Comparison of ENCODE assay signal across 8 cellular contexts in the genomic region with DNA sequence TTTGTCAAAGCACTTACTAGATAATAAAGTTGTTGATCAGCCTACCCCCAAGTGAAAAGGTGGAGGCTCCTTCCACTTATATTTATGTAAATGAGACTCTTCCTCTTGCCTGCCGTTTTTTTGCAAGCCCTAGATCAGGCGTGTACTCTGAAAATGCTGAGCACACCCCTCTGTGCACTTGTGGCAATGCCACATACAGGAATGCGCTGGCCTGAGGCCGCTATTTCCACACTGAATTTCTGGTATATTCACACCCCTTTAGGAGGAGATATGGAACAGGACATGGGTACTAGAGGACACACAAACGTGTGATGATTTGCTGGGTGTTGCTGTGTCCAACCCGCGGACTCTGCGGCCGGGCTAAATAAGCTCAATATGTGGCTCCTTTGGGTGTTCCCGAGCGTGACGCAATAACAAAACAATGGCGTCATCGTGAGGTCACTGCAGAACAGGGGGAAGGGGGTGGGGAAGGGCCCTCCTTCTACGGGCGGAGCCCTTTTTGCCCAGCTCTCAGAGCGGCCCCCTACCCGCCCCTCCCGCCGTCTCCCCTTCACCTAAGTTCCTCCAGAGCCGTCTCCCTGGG. TPM values are rescaled to one million over a fixed set of nuclear protein-coding genes. Genes with fewer than 3 reads are reported as not detected.
DNase-seq lines count a peak whose midpoint lies in the region; ATAC-seq, FAIRE-seq and TF ChIP-seq lines count a peak whose summit lies in the region.

No MANE protein-coding gene starts in this region.

- peaks cover 51% of the 10 kb centered on the region for H3K4me1 ChIP-seq in CD8-positive, alpha-beta memory T cell (ENCODE audit: insufficient read depth, low read length)
- H3K4me1 ChIP-seq in left lung = peaks cover 0 to 45% of the 10 kb centered on the region in 2 donors

- H3K9me3 Mint-ChIP-seq in CD8-positive, alpha-beta memory T cell = no peaks in the 10 kb centered on the region

- intact Hi-C loops in left lung (cut with DNase I) = no loop called here

- H3K9me3 ChIP-seq in CD8-positive, alpha-beta memory T cell (ENCODE audit: low read length) = no peaks in the 10 kb centered on the region
- H3K9me3 ChIP-seq in left lung = no peaks in the 10 kb centered on the region

- peak in 3 of 5 donors; percentile 51 to 86 (median 66) for DNase-seq in CD8-positive, alpha-beta memory T cell
- DNase-seq in T-helper 9 cell = peak; percentile 59
- DNase-seq in bronchial epithelial cell (ENCODE audit: low read depth) = no peak
- DNase-seq in left lung = peak in 1 of 2 donors; percentile 73
- DNase-seq in stimulated activated CD4-positive, alpha-beta T cell treated with anti-CD3 and anti-CD28 coated beads, TNF-alpha, amount 100 ng/mL, for 4 hours (ENCODE audit: low read depth in 3 of 3) = peak in 2 of 3 experiments; percentile 53 to 59
- no peak for DNase-seq in HTR-8/SVneo (ENCODE audit: insufficient read length, low spot score)

- H3K36me3 ChIP-seq in CD8-positive, alpha-beta memory T cell (ENCODE audit: insufficient read depth, low read length) = peaks cover 20% of the 10 kb centered on the region
- peaks cover 4% of the 10 kb centered on the region for H3K36me3 ChIP-seq in bronchial epithelial cell (ENCODE audit: control insufficient read depth, insufficient read depth, low read length)
- H3K36me3 ChIP-seq in left lung = peaks cover 0 to 33% of the 10 kb centered on the region in 2 donors

- CTCF ChIA-PET in CD8-positive, alpha-beta memory T cell (lab: Charles Lee) = interaction anchor here (0.7 to 3.6 kb wide), 8 partner anchors 9 to 264 kb away, joined by 3 to 24 read pairs (median 4); a partner anchor contains a TSS

- POLR2A ChIA-PET in CD8-positive, alpha-beta memory T cell (lab: Charles Lee) = interaction anchor here (0.6 to 1.5 kb wide), 6 partner anchors 12 to 28 kb away, joined by 3 to 7 read pairs (median 4); a partner anchor contains a TSS

- FAIRE-seq in bronchial epithelial cell (lab: Jason Lieb, UNC) = no peak
- FAIRE-seq in HTR-8/SVneo (lab: Jason Lieb, UNC) = no peak

- no peaks in the 10 kb centered on the region for H3K27me3 ChIP-seq in CD8-positive, alpha-beta memory T cell (ENCODE audit: insufficient read depth, low read length, poor library complexity, severe bottlenecking)
- H3K27me3 ChIP-seq in bronchial epithelial cell (ENCODE audit: control insufficient read depth, insufficient read depth, low read length) (peaks cover 9% of the 10 kb centered on the region), left lung (peaks cover 7 to 24% of the 10 kb centered on the region in 2 donors)

- peaks cover 0 to 5% of the 10 kb centered on the region in 2 donors for H3K27me3 Mint-ChIP-seq in CD8-positive, alpha-beta memory T cell

- H3K4me3 Mint-ChIP-seq in CD8-positive, alpha-beta memory T cell = peak overlapping the region; percentile 85 to 96 (median 90)

- peak overlapping the region; percentile 89 for H3K27ac ChIP-seq in CD8-positive, alpha-beta memory T cell (ENCODE audit: low read depth, low read length)
- H3K27ac ChIP-seq in left lung = peak overlapping the region; percentile 91 to 92

- peak overlapping the region; percentile 74 for H3K4me3 ChIP-seq in CD8-positive, alpha-beta memory T cell (ENCODE audit: low read length)
- H3K4me3 ChIP-seq in bronchial epithelial cell (ENCODE audit: low read depth, low read length) (peak overlapping the region; percentile 73), left lung (peak overlapping the region; percentile 63 to 65)

- H3K27ac Mint-ChIP-seq in CD8-positive, alpha-beta memory T cell = peak overlapping the region; percentile 84 to 99 (median 97)

- peaks cover 51 to 67% (median 57%) of the 10 kb centered on the region in 3 donors for H3K4me1 Mint-ChIP-seq in CD8-positive, alpha-beta memory T cell

- TF ChIP-seq CTCF in bronchial epithelial cell (IDR thresholded peaks at IDR 0.05; ENCODE audit: insufficient read depth, low read length, severe bottlenecking) = no peak
- TF ChIP-seq CTCF in left lung (IDR thresholded peaks at IDR 0.05) = no peak

- H3K36me3 Mint-ChIP-seq in CD8-positive, alpha-beta memory T cell = peaks cover 2 to 50% (median 10%) of the 10 kb centered on the region in 3 donors

- ATAC-seq in GM19372 (IDR thresholded peaks at IDR 0.05; ENCODE audit: low read depth, unreplicated experiment) (peak; percentile 37), HG03432 (IDR thresholded peaks at IDR 0.05; ENCODE audit: unreplicated experiment) (peak; percentile 44), left lung (peak; percentile 69)

RNA-seq across cellular contexts. Expression of a gene that starts 0.6 kb away (rescaled TPM):
- 10 to 100 TPM; 12.0 to 13.0 TPM for total RNA-seq in CD8-positive, alpha-beta memory T cell
- 46.9 TPM for polyA plus RNA-seq in CD8-positive, alpha-beta memory T cell
- total RNA-seq in bronchial epithelial cell = 100 and 109 TPM in 2 replicates
- 10 to 100 TPM; 33.5 to 40.0 TPM for total RNA-seq in left lung

RNA-seq across cellular contexts. Expression of a gene that starts 5.7 kb away (rescaled TPM):
- total RNA-seq in CD8-positive, alpha-beta memory T cell = 10 to 100 TPM; 29.9 to 31.7 TPM
- polyA plus RNA-seq in CD8-positive, alpha-beta memory T cell = 6.4 TPM
- total RNA-seq in bronchial epithelial cell (under 0.01 TPM in 2 replicates), left lung (1 to 10 TPM; 1.9 to 5.8 TPM)

RNA-seq across cellular contexts. Expression of a gene that starts 7.8 kb away (rescaled TPM):
- 100 to 1,000 TPM; 268 to 304 TPM for total RNA-seq in CD8-positive, alpha-beta memory T cell
- polyA plus RNA-seq in CD8-positive, alpha-beta memory T cell = 76.0 TPM
- total RNA-seq in bronchial epithelial cell = 61.3 and 113 TPM in 2 replicates
- total RNA-seq in left lung = 100 to 1,000 TPM in 1 of 2 donors, 10 to 100 TPM in 1; 80.1 to 130 TPM

RNA-seq across cellular contexts. Expression of a gene that starts 10.6 kb away (rescaled TPM):
- total RNA-seq in CD8-positive, alpha-beta memory T cell = 10 to 100 TPM; 26.3 to 27.2 TPM
- 5.7 TPM for polyA plus RNA-seq in CD8-positive, alpha-beta memory T cell
- total RNA-seq in bronchial epithelial cell (6.3 and 8.1 TPM in 2 replicates), left lung (10 to 100 TPM; 17.4 to 22.4 TPM)

RNA-seq across cellular contexts. Expression of a gene that starts 22.6 kb away (rescaled TPM):
- 1 to 10 TPM; 7.2 to 7.4 TPM for total RNA-seq in CD8-positive, alpha-beta memory T cell
- 0.52 TPM for polyA plus RNA-seq in CD8-positive, alpha-beta memory T cell
- 0.77 and 3.9 TPM in 2 replicates for total RNA-seq in bronchial epithelial cell
- 1 to 10 TPM; 1.5 to 4.7 TPM for total RNA-seq in left lung

Comparison
In these comparisons a context has a peak if more than half of its experiments do, and no peak if none do; other contexts are left out.
1. DNase-seq: peak in CD8-positive, alpha-beta memory T cell (3 of 5), T-helper 9 cell (single experiment) and stimulated activated CD4-positive, alpha-beta T cell treated with anti-CD3 and anti-CD28 coated beads, TNF-alpha, amount 100 ng/mL, for 4 hours (2 of 3); none in bronchial epithelial cell (single experiment) and HTR-8/SVneo (single experiment).
2. RNA of a gene that starts 5.7 kb away (total RNA-seq): 29.9 to 31.7 TPM in CD8-positive, alpha-beta memory T cell; 1.9 to 5.8 TPM in left lung and under 0.01 TPM in bronchial epithelial cell; every median in the first group is over 4 times any median in the second.
3. Peak in every context shown above with its lines, with median percentiles within 50 percentile points of each other: H3K4me3 ChIP-seq and ATAC-seq.